In genomic region chr1:3319874-3320245, GRCh38 we compare ENCODE assay signal across 8 cellular contexts.
DNase-seq lines count a peak whose midpoint lies in the region; ATAC-seq and TF ChIP-seq lines count a peak whose summit lies in the region.

No MANE protein-coding gene starts in this region.

- H4K20me1 ChIP-seq in SK-N-SH (ENCODE audit: insufficient read depth), result no peaks in the 10 kb centered on the region

- no peaks in the 10 kb centered on the region for H3K27me3 Mint-ChIP-seq in activated CD4-positive, alpha-beta T cell treated with anti-CD3 and anti-CD28 coated beads, Interleukin-2, amount 10 ng/mL, durations not matched to agents 7 days and 5 days
- H3K27me3 Mint-ChIP-seq in nephron (ENCODE audit: low read depth), result peaks cover 33% of the 10 kb centered on the region

- POLR2A ChIA-PET in activated CD4-positive, alpha-beta T cell treated with anti-CD3 and anti-CD28 coated beads, Interleukin-2, amount 10 ng/mL, durations not matched to agents 7 days and 5 days (lab: Charles Lee), result no interaction called here
- POLR2A ChIA-PET in SK-N-SH (lab: Yijun Ruan, JAX), result no interaction called here

- no peak for TF ChIP-seq EP300 in SK-N-SH (IDR thresholded peaks at IDR 0.05; ENCODE audit: borderline replicate concordance in 1 of 2, low read depth in 1 of 2, low read length in 1 of 2)

- H2AFZ ChIP-seq in SK-N-SH (ENCODE audit: low read depth), result no peak overlapping the region

- WGBS in SK-N-SH (ENCODE audit: low lambda C conversion rate), result 0% methylated on average over 1 of the region's 4 CpGs

- ATAC-seq in GM19397 (IDR thresholded peaks at IDR 0.05; ENCODE audit: unreplicated experiment), result no peak

- TF ChIP-seq CTCF in LNCaP clone FGC (IDR thresholded peaks at IDR 0.05; ENCODE audit: control insufficient read depth, extremely low read depth, insufficient read depth) (peak; percentile 87), SK-N-SH (IDR thresholded peaks at IDR 0.05) (peak; percentile 64), epithelial cell of proximal tubule (conservative IDR thresholded peaks at IDR 0.05; ENCODE audit: low read depth, low read length) (peak; percentile 79), nephron (IDR thresholded peaks at IDR 0.05; ENCODE audit: unreplicated experiment in 3 of 3) (peak; percentile 69 to 78 (median 70))

- H3K4me3 ChIP-seq in LNCaP clone FGC (ENCODE audit: low read depth, low read length) (no peak overlapping the region), SK-N-SH (ENCODE audit: low read depth in 2 of 2, low read length in 1 of 2) (no peak overlapping the region), epithelial cell of proximal tubule (ENCODE audit: low read depth, low read length) (no peak overlapping the region)

- no peaks in the 10 kb centered on the region for H3K36me3 ChIP-seq in SK-N-SH (replicated peaks in 1 of 2; ENCODE audit: control insufficient read depth in 1 of 2, insufficient read depth in 2 of 2, low read length in 1 of 2)

- no peak overlapping the region for H3K9ac ChIP-seq in SK-N-SH

- H3K27ac Mint-ChIP-seq in activated CD4-positive, alpha-beta T cell treated with anti-CD3 and anti-CD28 coated beads, Interleukin-2, amount 10 ng/mL, durations not matched to agents 7 days and 5 days, result no peak overlapping the region
- peak overlapping the region in 1 of 3 experiments; percentile 27 for H3K27ac Mint-ChIP-seq in nephron

- TF ChIP-seq RAD21 in SK-N-SH (IDR thresholded peaks at IDR 0.05; ENCODE audit: low read length), result peak; percentile 45

- CTCF ChIA-PET in activated CD4-positive, alpha-beta T cell treated with anti-CD3 and anti-CD28 coated beads, Interleukin-2, amount 10 ng/mL, durations not matched to agents 7 days and 5 days (lab: Charles Lee), result interaction anchor here (1.0 kb wide), 1 partner anchor 8 kb away, joined by 3 read pairs; no protein-coding TSS in a partner anchor
- CTCF ChIA-PET in SK-N-SH (lab: Yijun Ruan, JAX), result interaction anchor here (0.6 to 2.3 kb wide), 11 partner anchors 8 to 499 kb away, joined by 3 to 6 read pairs (median 3); no protein-coding TSS in a partner anchor

- peak; percentile 43 for DNase-seq in activated CD4-positive, alpha-beta T cell treated with anti-CD3 and anti-CD28 coated beads, Interleukin-2, amount 10 ng/mL, durations not matched to agents 7 days and 5 days
- no peak for DNase-seq in activated CD4-positive, alpha-beta T cell treated with anti-CD3 and anti-CD28 coated beads, Interleukin-2, amount 50 U/mL, for 1 hour
- DNase-seq in LNCaP clone FGC (ENCODE audit: low read depth) (peak; percentile 66), SK-N-SH (peak; percentile 72), epithelial cell of proximal tubule (ENCODE audit: low read depth) (no peak), dedifferentiated amniotic fluid mesenchymal stem cell (ENCODE audit: extremely low spot score) (no peak)

- no peaks in the 10 kb centered on the region for H3K4me1 ChIP-seq in SK-N-SH (ENCODE audit: control insufficient read depth in 1 of 2, insufficient read depth in 2 of 2, low read depth in 1 of 2, low read length in 1 of 2)

- H3K27ac ChIP-seq in SK-N-SH (ENCODE audit: low read depth in 2 of 2, low read length in 1 of 2), result no peak overlapping the region

- H3K4me1 Mint-ChIP-seq in activated CD4-positive, alpha-beta T cell treated with anti-CD3 and anti-CD28 coated beads, Interleukin-2, amount 10 ng/mL, durations not matched to agents 7 days and 5 days, result peaks cover 9% of the 10 kb centered on the region
- H3K4me1 Mint-ChIP-seq in nephron, result peaks cover 42% of the 10 kb centered on the region

- H3K9me3 ChIP-seq in SK-N-SH, result no peaks in the 10 kb centered on the region

- no peaks in the 10 kb centered on the region for H3K27me3 ChIP-seq in SK-N-SH (ENCODE audit: insufficient read depth)

- no peaks in the 10 kb centered on the region for H3K9me2 ChIP-seq in SK-N-SH

- no peaks in the 10 kb centered on the region for H3K36me3 Mint-ChIP-seq in activated CD4-positive, alpha-beta T cell treated with anti-CD3 and anti-CD28 coated beads, Interleukin-2, amount 10 ng/mL, durations not matched to agents 7 days and 5 days (ENCODE audit: low read depth)
- no peaks in the 10 kb centered on the region for H3K36me3 Mint-ChIP-seq in nephron (ENCODE audit: low read depth)

- no peaks in the 10 kb centered on the region for H3K79me2 ChIP-seq in SK-N-SH (ENCODE audit: insufficient read depth)

- H3F3A ChIP-seq in SK-N-SH (replicated peaks; ENCODE audit: insufficient read depth), result no peaks in the 10 kb centered on the region

- H3K4me2 ChIP-seq in SK-N-SH, result no peak overlapping the region

- no peak overlapping the region for H3K4me3 Mint-ChIP-seq in activated CD4-positive, alpha-beta T cell treated with anti-CD3 and anti-CD28 coated beads, Interleukin-2, amount 10 ng/mL, durations not matched to agents 7 days and 5 days
- H3K4me3 Mint-ChIP-seq in nephron, result no peak overlapping the region

- peaks cover 18% of the 10 kb centered on the region for H3K9me3 Mint-ChIP-seq in activated CD4-positive, alpha-beta T cell treated with anti-CD3 and anti-CD28 coated beads, Interleukin-2, amount 10 ng/mL, durations not matched to agents 7 days and 5 days
- H3K9me3 Mint-ChIP-seq in nephron, result no peaks in the 10 kb centered on the region

TF ChIP-seq in SK-N-SH, 30 proteins besides CTCF, POLR2A, EP300 and RAD21:
- TF ChIP-seq MEF2A (IDR thresholded peaks at IDR 0.05; ENCODE audit: borderline replicate concordance, low read depth) (no peak), FOXM1 (IDR thresholded peaks at IDR 0.05; ENCODE audit: low read depth) (no peak), SMC3 (IDR thresholded peaks at IDR 0.05; ENCODE audit: low read depth, low read length) (peak; percentile 40; the same call in 1 of the 2 replicates), FOSL2 (IDR thresholded peaks at IDR 0.05; ENCODE audit: borderline replicate concordance, low read depth) (no peak), ELF1 (IDR thresholded peaks at IDR 0.05) (peak; percentile 63), FOXJ3 (CRISPR knock-in tag; IDR thresholded peaks at IDR 0.05) (no peak), POLR2AphosphoS5 (IDR thresholded peaks at IDR 0.05; ENCODE audit: low read depth, low read length) (no peak), ZBTB33 (IDR thresholded peaks at IDR 0.05; ENCODE audit: borderline replicate concordance, low read depth) (no peak)
- TF ChIP-seq, protein P1, sequence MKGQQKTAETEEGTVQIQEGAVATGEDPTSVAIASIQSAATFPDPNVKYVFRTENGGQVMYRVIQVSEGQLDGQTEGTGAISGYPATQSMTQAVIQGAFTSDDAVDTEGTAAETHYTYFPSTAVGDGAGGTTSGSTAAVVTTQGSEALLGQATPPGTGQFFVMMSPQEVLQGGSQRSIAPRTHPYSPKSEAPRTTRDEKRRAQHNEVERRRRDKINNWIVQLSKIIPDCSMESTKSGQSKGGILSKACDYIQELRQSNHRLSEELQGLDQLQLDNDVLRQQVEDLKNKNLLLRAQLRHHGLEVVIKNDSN (IDR thresholded peaks at IDR 0.05; ENCODE audit: borderline replicate concordance, low read depth), result no peak

Comparison
In these comparisons a context has a peak if more than half of its experiments do, and no peak if none do; other contexts are left out.
1. DNase-seq: peak in activated CD4-positive, alpha-beta T cell treated with anti-CD3 and anti-CD28 coated beads, Interleukin-2, amount 10 ng/mL, durations not matched to agents 7 days and 5 days (single experiment), LNCaP clone FGC (single experiment) and SK-N-SH (single experiment); none in activated CD4-positive, alpha-beta T cell treated with anti-CD3 and anti-CD28 coated beads, Interleukin-2, amount 50 U/mL, for 1 hour (single experiment), epithelial cell of proximal tubule (single experiment) and dedifferentiated amniotic fluid mesenchymal stem cell (single experiment).
2. Peak in every context shown above with its lines, with median percentiles within 50 percentile points of each other: CTCF ChIP-seq.